11 cellular contexts compared by ENCODE assay signal in the genomic region with DNA sequence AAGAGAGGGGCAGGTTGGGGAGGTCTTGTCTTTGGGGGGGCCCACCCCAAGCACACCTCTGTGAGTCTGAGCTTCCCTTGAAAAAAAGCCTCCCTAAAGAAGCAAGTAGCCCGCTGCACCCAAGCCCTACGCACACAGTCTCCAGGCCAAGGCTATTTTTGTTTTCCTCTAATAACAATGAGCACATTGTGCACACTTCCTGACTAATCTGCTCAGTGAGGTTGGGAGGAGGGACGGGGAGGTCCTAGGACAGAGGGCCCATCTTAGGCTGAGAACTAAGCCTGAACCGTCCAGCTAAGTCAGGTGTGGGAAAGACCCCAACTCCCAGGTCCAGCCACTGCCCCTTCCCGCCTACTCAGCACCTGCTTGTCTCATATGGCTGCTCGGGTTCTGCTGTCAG.
DNase-seq lines count a peak whose midpoint lies in the region; ATAC-seq, FAIRE-seq and TF ChIP-seq lines count a peak whose summit lies in the region.
"Had no signal": no experiment of that assay in that cellular context is flagged by ENCODE, and none has a peak within 500 bp of the region (broad histone marks: within the 10 kb centered on the region; RNA-seq: fewer than 3 reads in every experiment).

No MANE protein-coding gene starts in this region.

- DNase-seq in MG63: peak; percentile 59
- peak; percentile 82 for DNase-seq in endothelial cell of umbilical vein (ENCODE audit: low read depth, low spot score)
- peak; percentile 43 to 63 for DNase-seq in tibial nerve (ENCODE audit: low spot score in 2 of 2)
- no peak for DNase-seq in CD4-positive, alpha-beta T cell
- DNase-seq: T-helper 9 cell had no signal

- no peak for TF ChIP-seq POLR2A in endothelial cell of umbilical vein (IDR thresholded peaks at IDR 0.05; ENCODE audit: low read depth, low read length)
- peak in 1 of 2 donors; percentile 26 for TF ChIP-seq POLR2A in tibial nerve (IDR thresholded peaks at IDR 0.05)

- FAIRE-seq in endothelial cell of umbilical vein (lab: Jason Lieb, UNC): no peak
- FAIRE-seq: colon had no signal

- peak overlapping the region; percentile 68 for H3K9ac ChIP-seq in endothelial cell of umbilical vein (replicated peaks; ENCODE audit: extremely low read depth, insufficient read depth, low read length)

- CTCF ChIA-PET in endothelial cell of umbilical vein (lab: Charles Lee): interaction anchor here (0.8 to 7.4 kb wide), 9 partner anchors 10 to 401 kb away, joined by 3 to 87 read pairs (median 9); partner anchors contain the start of gene PEAK1
- CTCF ChIA-PET in CD4-positive, alpha-beta T cell (lab: Charles Lee): interaction anchor here (0.6 kb wide), 1 partner anchor 57 kb away, joined by 3 read pairs; no protein-coding TSS in a partner anchor

- H3K36me3 ChIP-seq in MG63 (no peaks in the 10 kb centered on the region), endothelial cell of umbilical vein (ENCODE audit: control insufficient read depth in 2 of 2, extremely low read depth in 1 of 2, insufficient read depth in 2 of 2, low read length in 2 of 2) (no peaks in the 10 kb centered on the region), mesodermal cell (ENCODE audit: control insufficient read depth, insufficient read depth, low read length) (no peaks in the 10 kb centered on the region), tibial nerve (no peaks in the 10 kb centered on the region)

- H3K27me3 Mint-ChIP-seq in CD4-positive, alpha-beta T cell: no peaks in the 10 kb centered on the region

- BruUV-seq in endothelial cell of umbilical vein (replicated peaks; lab: Mats Ljungman, UMichigan): no TSS peak

- TF ChIP-seq EP300 in tibial nerve (IDR thresholded peaks at IDR 0.05): peak in 1 of 2 donors; percentile 75

- POLR2A ChIA-PET in endothelial cell of umbilical vein (lab: Charles Lee): no interaction called here
- POLR2A ChIA-PET in CD4-positive, alpha-beta T cell (lab: Charles Lee): no interaction called here

- H3K4me1 ChIP-seq in endothelial cell of umbilical vein (ENCODE audit: control insufficient read depth, extremely low read depth, insufficient read depth, low read length) (peaks cover 39% of the 10 kb centered on the region), mesodermal cell (ENCODE audit: control insufficient read depth, insufficient read depth, low read length, poor library complexity, severe bottlenecking) (peaks cover 19% of the 10 kb centered on the region), tibial nerve (peaks cover 13 to 71% (median 42%) of the 10 kb centered on the region in 4 donors)

- intact Hi-C loops in endothelial cell of umbilical vein (cut with micrococcal nuclease): loop anchor here (2.0 kb wide), 1 partner anchor 35 kb away; no protein-coding TSS in a partner anchor
- intact Hi-C loops in CD4-positive, alpha-beta T cell (cut with DNase I, micrococcal nuclease): no loop called here

- peak overlapping the region; percentile 59 for H3K4me2 ChIP-seq in endothelial cell of umbilical vein (ENCODE audit: insufficient read depth, low read length)

- H3K79me2 ChIP-seq in endothelial cell of umbilical vein (ENCODE audit: control insufficient read depth, insufficient read depth, low read length): no peaks in the 10 kb centered on the region

- no peak overlapping the region for H3K27ac Mint-ChIP-seq in CD4-positive, alpha-beta T cell
- H3K27ac Mint-ChIP-seq: IgD-negative memory B cell had no signal

- H3K27me3 ChIP-seq in MG63 (no peaks in the 10 kb centered on the region), endothelial cell of umbilical vein (ENCODE audit: control insufficient read depth in 2 of 2, insufficient read depth in 2 of 2, low read length in 2 of 2) (no peaks in the 10 kb centered on the region), tibial nerve (no peaks in the 10 kb centered on the region)
- H3K27me3 ChIP-seq in CD4-positive, alpha-beta T cell (ENCODE audit: control insufficient read depth, insufficient read depth, low read length): no peaks in the 10 kb centered on the region

- H3K27ac ChIP-seq in endothelial cell of umbilical vein (ENCODE audit: insufficient read depth, low read depth, low read length) (peak overlapping the region; percentile 95), mesodermal cell (ENCODE audit: low read depth, low read length, severe bottlenecking) (peak overlapping the region; percentile 43), tibial nerve (peak overlapping the region; percentile 82 to 96 (median 87))
- no peak overlapping the region for H3K27ac ChIP-seq in CD4-positive, alpha-beta T cell (ENCODE audit: low read depth, low read length)

- H3K9me1 ChIP-seq in endothelial cell of umbilical vein (replicated peaks; ENCODE audit: control insufficient read depth, extremely low read depth, insufficient read depth, low read length): no peaks in the 10 kb centered on the region

- H3K36me3 Mint-ChIP-seq in CD4-positive, alpha-beta T cell (ENCODE audit: low read depth): no peaks in the 10 kb centered on the region
- H3K36me3 Mint-ChIP-seq: IgD-negative memory B cell had no signal

- no peak for TF ChIP-seq CTCF in endothelial cell of umbilical vein (IDR thresholded peaks at IDR 0.05; ENCODE audit: extremely low read depth in 1 of 2, insufficient read depth in 1 of 2, low read depth in 1 of 2, low read length in 2 of 2)
- TF ChIP-seq CTCF in tibial nerve (IDR thresholded peaks at IDR 0.05): no peak
- TF ChIP-seq CTCF in CD4-positive, alpha-beta T cell (IDR thresholded peaks at IDR 0.05): no peak

- H3K4me1 Mint-ChIP-seq in CD4-positive, alpha-beta T cell (ENCODE audit: low read depth): peaks cover 10% of the 10 kb centered on the region

- H3K4me3 ChIP-seq in MG63: no peak overlapping the region
- peak overlapping the region in 1 of 3 experiments; percentile 20 for H3K4me3 ChIP-seq in endothelial cell of umbilical vein (replicated peaks in 1 of 3; ENCODE audit: insufficient read depth in 1 of 3, low read depth in 1 of 3, low read length in 3 of 3)
- H3K4me3 ChIP-seq in mesodermal cell (ENCODE audit: extremely low read depth, insufficient read depth, low read length, poor library complexity, severe bottlenecking): no peak overlapping the region
- peak overlapping the region in 1 of 4 donors; percentile 21 for H3K4me3 ChIP-seq in tibial nerve

- 96 to 100% methylated on average over 3 to 4 of the region's 6 CpGs for WGBS in mesodermal cell (ENCODE audit: insufficient coverage in 2 of 2), 2 experiments
- 13 to 24% methylated on average over 6 of the region's 6 CpGs for WGBS in tibial nerve, 2 donors

- H2AFZ ChIP-seq in endothelial cell of umbilical vein (ENCODE audit: low read depth, low read length): peak overlapping the region; percentile 33

- H3K9me3 ChIP-seq in MG63 (no peaks in the 10 kb centered on the region; the same call in 1 of the 2 replicates), endothelial cell of umbilical vein (replicated peaks; ENCODE audit: control insufficient read depth, insufficient read depth, low read length) (no peaks in the 10 kb centered on the region), mesodermal cell (ENCODE audit: control insufficient read depth, low read length) (no peaks in the 10 kb centered on the region), tibial nerve (no peaks in the 10 kb centered on the region)
- no peaks in the 10 kb centered on the region for H3K9me3 ChIP-seq in CD4-positive, alpha-beta T cell (ENCODE audit: control insufficient read depth, low read length)

- H4K20me1 ChIP-seq in endothelial cell of umbilical vein (replicated peaks; ENCODE audit: control insufficient read depth, extremely low read depth, insufficient read depth, low read length): no peaks in the 10 kb centered on the region

- ATAC-seq in CD4-positive, alpha-beta T cell (ENCODE audit: poor library complexity): no peak
- ATAC-seq in HG03342 (IDR thresholded peaks at IDR 0.05; ENCODE audit: unreplicated experiment): no peak
- no peak for ATAC-seq in GM21381 (IDR thresholded peaks at IDR 0.05; ENCODE audit: unreplicated experiment)
- no peak for ATAC-seq in GM21576 (IDR thresholded peaks at IDR 0.05; ENCODE audit: unreplicated experiment)

- dilution Hi-C loops in endothelial cell of umbilical vein (cut with MboI; ENCODE audit: extremely low pct_ligation_motif_present, low sequenced_read_pairs): no loop called here

- no peak overlapping the region for H3K4me3 Mint-ChIP-seq in CD4-positive, alpha-beta T cell

- peaks cover 6% of the 10 kb centered on the region for H3K9me3 Mint-ChIP-seq in CD4-positive, alpha-beta T cell

TF ChIP-seq in endothelial cell of umbilical vein, 7 proteins besides CTCF, POLR2A, EP300 and RAD21:
- peak; percentile 34 for TF ChIP-seq POLR2AphosphoS5 (IDR thresholded peaks at IDR 0.05; ENCODE audit: insufficient read depth, low read depth, low read length)
- TF ChIP-seq, protein P1, sequence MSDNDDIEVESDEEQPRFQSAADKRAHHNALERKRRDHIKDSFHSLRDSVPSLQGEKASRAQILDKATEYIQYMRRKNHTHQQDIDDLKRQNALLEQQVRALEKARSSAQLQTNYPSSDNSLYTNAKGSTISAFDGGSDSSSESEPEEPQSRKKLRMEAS (IDR thresholded peaks at IDR 0.05; ENCODE audit: insufficient read depth, insufficient read length): no peak

Comparison
In these comparisons a context has a peak if more than half of its experiments do, and no peak if none do; other contexts are left out.
1. DNase-seq: peak in MG63 (single experiment), endothelial cell of umbilical vein (single experiment) and tibial nerve (2 of 2); none in CD4-positive, alpha-beta T cell (0 of 10).